ENCODE assay signal across 23 cellular contexts in the genomic region with DNA sequence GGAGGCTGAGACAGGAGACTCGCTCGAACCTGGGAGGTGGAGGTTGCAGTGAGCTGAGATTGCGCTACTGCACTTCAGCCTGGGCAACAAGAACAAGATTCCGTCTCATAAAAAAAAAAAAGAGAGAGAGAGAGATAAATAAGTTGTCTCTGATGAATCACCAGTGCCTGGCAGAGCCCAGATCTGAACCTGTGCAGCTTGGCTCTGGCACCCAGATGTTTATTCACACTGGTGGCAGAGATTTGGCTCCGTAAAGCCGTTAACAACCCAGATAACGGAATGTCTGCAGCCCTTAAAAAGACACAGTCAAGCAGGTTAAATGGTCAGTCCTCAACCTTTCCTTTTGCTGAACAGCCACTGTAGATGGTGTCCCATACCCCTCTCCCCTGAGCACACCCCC. TPM values are rescaled to one million over a fixed set of nuclear protein-coding genes. Genes with fewer than 3 reads are reported as not detected.
DNase-seq lines count a peak whose midpoint lies in the region; ATAC-seq, FAIRE-seq and TF ChIP-seq lines count a peak whose summit lies in the region.
"Had no signal": no experiment of that assay in that cellular context is flagged by ENCODE, and none has a peak within 500 bp of the region (broad histone marks: within the 10 kb centered on the region; RNA-seq: fewer than 3 reads in every experiment).

No MANE protein-coding gene starts in this region.

- BruUV-seq in IMR-90 (replicated peaks; lab: Mats Ljungman, UMichigan), result no TSS peak

- no peaks in the 10 kb centered on the region for H3K27me3 ChIP-seq in IMR-90 (ENCODE audit: control insufficient read depth, insufficient read depth, low read length)
- no peaks in the 10 kb centered on the region for H3K27me3 ChIP-seq in H1 (replicated peaks in 1 of 4; ENCODE audit: control insufficient read depth in 3 of 4, extremely low read depth in 1 of 4, insufficient read depth in 3 of 4, low read length in 3 of 4)
- H3K27me3 ChIP-seq: BLaER1 had no signal

- H2AK5ac ChIP-seq in IMR-90 (ENCODE audit: low read depth, low read length) (peak overlapping the region; percentile 69; the same call in 1 of the 2 replicates), H1 (ENCODE audit: low read depth, low read length) (no peak overlapping the region)

- H2BK20ac ChIP-seq in IMR-90 (ENCODE audit: low read depth, low read length), result no peak overlapping the region
- H2BK20ac ChIP-seq in H1 (ENCODE audit: low read length), result no peak overlapping the region

- H4K8ac ChIP-seq in IMR-90 (ENCODE audit: low read depth in 2 of 2, low read length in 2 of 2), result no peak overlapping the region
- H4K8ac ChIP-seq in H1 (ENCODE audit: extremely low read depth, insufficient read depth, low read length), result no peak overlapping the region

- no peak overlapping the region for H2BK15ac ChIP-seq in IMR-90 (ENCODE audit: low read depth, low read length)
- H2BK15ac ChIP-seq in H1 (ENCODE audit: low read length), result no peak overlapping the region

- no peaks in the 10 kb centered on the region; the same call in 1 of the 2 replicates for H3K4me1 ChIP-seq in IMR-90 (ENCODE audit: control insufficient read depth, insufficient read depth, low read length)
- H3K4me1 ChIP-seq in H1 (replicated peaks in 1 of 4; ENCODE audit: control insufficient read depth in 3 of 4, insufficient read depth in 4 of 4, low read length in 3 of 4), result no peaks in the 10 kb centered on the region
- H3K4me1 ChIP-seq: BLaER1 had no signal

- TF ChIP-seq CTCF in IMR-90 (conservative IDR thresholded peaks at IDR 0.05; ENCODE audit: low read depth, low read length), result no peak
- TF ChIP-seq CTCF in H1 (IDR thresholded peaks at IDR 0.05; ENCODE audit: control extremely low read depth in 1 of 3, insufficient read depth in 1 of 3, low read depth in 1 of 3, low read length in 3 of 3), result no peak

- DNase-seq in DMS53 (lab: John Stamatoyannopoulos, UW) (peak; percentile 26), DMS53 treated with DMSO at 0.1 percent for 48 hours (lab: John Stamatoyannopoulos, UW; ENCODE audit: unreplicated experiment) (no peak), IMR-90 (no peak), H1 (ENCODE audit: low read depth in 1 of 2, low spot score in 2 of 2) (no peak), posterior vena cava (ENCODE audit: low spot score) (peak; percentile 14), SIG-M5 treated with dmso at 0.1 percent for 504 hours (lab: John Stamatoyannopoulos, UW; ENCODE audit: unreplicated experiment) (no peak)
- no peak for DNase-seq in activated CD4-positive, CD25-positive, alpha-beta regulatory T cell (lab: John Stamatoyannopoulos, UW)
- DNase-seq: CD8-positive, alpha-beta T cell; DND-41; H9; MV-4-11; NCI-H1417 treated with DMSO at 0.1 percent for 48 hours; NCI-H2081 treated with DMSO at 0.1 percent for 48 hours; NCI-H510A treated with DMSO at 0.1 percent for 48 hours; SHP77 had no signal

- no peak overlapping the region; the same call in 1 of the 2 replicates for H2BK120ac ChIP-seq in IMR-90 (ENCODE audit: low read depth, low read length)
- no peak overlapping the region for H2BK120ac ChIP-seq in H1 (replicated peaks; ENCODE audit: low read depth, low read length)

- H3K4me3 ChIP-seq in IMR-90 (ENCODE audit: insufficient read depth, low read depth, low read length), result no peak overlapping the region
- no peak overlapping the region for H3K4me3 ChIP-seq in H1 (ENCODE audit: extremely low read depth in 1 of 4, insufficient read depth in 2 of 4, low read depth in 3 of 4, low read length in 4 of 4)
- H3K4me3 ChIP-seq: BLaER1 had no signal

- H4K5ac ChIP-seq in IMR-90 (ENCODE audit: low read depth, low read length), result no peak overlapping the region
- H4K5ac ChIP-seq in H1 (ENCODE audit: insufficient read length, low read depth, low read length), result no peak overlapping the region

- POLR2A ChIA-PET in IMR-90 (lab: Charles Lee; ENCODE audit: unreplicated experiment), result no interaction called here
- POLR2A ChIA-PET in H1 (lab: Charles Lee; ENCODE audit: partially characterized antibody), result no interaction called here

- H4K91ac ChIP-seq in IMR-90 (ENCODE audit: insufficient read depth, low read depth, low read length) (no peak overlapping the region), H1 (replicated peaks; ENCODE audit: insufficient read length, low read length) (peak overlapping the region; percentile 47)

- H3K79me2 ChIP-seq in H1 (ENCODE audit: control insufficient read depth in 1 of 2, insufficient read depth in 2 of 2, low read length in 2 of 2), result no peaks in the 10 kb centered on the region

- no peaks in the 10 kb centered on the region for H3K9me1 ChIP-seq in IMR-90 (ENCODE audit: insufficient read depth, low read length)

- H3K23me2 ChIP-seq in H1 (ENCODE audit: low read depth, low read length), result no peaks in the 10 kb centered on the region

- no peak for TF ChIP-seq POLR2A in IMR-90 (IDR thresholded peaks at IDR 0.05; ENCODE audit: low read depth, low read length)
- TF ChIP-seq POLR2A in H1 (IDR thresholded peaks at IDR 0.05; ENCODE audit: control extremely low read depth in 1 of 2, low read depth in 2 of 2, low read length in 2 of 2), result no peak

- ATAC-seq in IMR-90 (ENCODE audit: low read depth) (no peak), GM21381 (IDR thresholded peaks at IDR 0.05; ENCODE audit: unreplicated experiment) (no peak)
- ATAC-seq: CD8-positive, alpha-beta T cell; Panc1 had no signal

- H3K9me3 ChIP-seq in IMR-90 (ENCODE audit: control insufficient read depth, insufficient read depth, low read length) (peaks cover 3% of the 10 kb centered on the region; the same call in 1 of the 2 replicates), H1 (ENCODE audit: insufficient read depth in 2 of 2, low read depth in 1 of 2, low read length in 1 of 2) (no peaks in the 10 kb centered on the region; a peak in 1 of 4 replicates)
- H3K9me3 ChIP-seq: BLaER1 had no signal

- no peaks in the 10 kb centered on the region for H3K36me3 ChIP-seq in IMR-90 (ENCODE audit: control insufficient read depth, insufficient read depth, low read length)
- H3K36me3 ChIP-seq in H1 (ENCODE audit: control insufficient read depth in 2 of 4, insufficient read depth in 4 of 4, low read length in 3 of 4), result no peaks in the 10 kb centered on the region
- H3K36me3 ChIP-seq: BLaER1 had no signal

- H3K56ac ChIP-seq in IMR-90 (ENCODE audit: extremely low read depth, insufficient read depth, low read length), result no peak overlapping the region
- no peak overlapping the region for H3K56ac ChIP-seq in H1 (replicated peaks; ENCODE audit: insufficient read length, low read depth, low read length)

- no peak for TF ChIP-seq RAD21 in IMR-90 (IDR thresholded peaks at IDR 0.05; ENCODE audit: low read length)
- no peak for TF ChIP-seq RAD21 in H1 (IDR thresholded peaks at IDR 0.05 in 1 of 2, conservative IDR thresholded peaks at IDR 0.05 in 1 of 2; ENCODE audit: low read depth in 2 of 2, low read length in 2 of 2)

- in situ Hi-C loops in IMR-90 (cut with MboI; ENCODE audit: low sequenced_read_pairs), result no loop called here

- H3K27ac ChIP-seq in IMR-90 (ENCODE audit: insufficient read depth, low read length), result no peak overlapping the region
- no peak overlapping the region for H3K27ac ChIP-seq in H1 (ENCODE audit: low read depth, low read length)
- H3K27ac ChIP-seq: 22Rv1, BLaER1, HL-60 had no signal

- H3K9ac ChIP-seq in IMR-90 (ENCODE audit: low read depth, low read length), result no peak overlapping the region
- no peak overlapping the region for H3K9ac ChIP-seq in H1 (replicated peaks in 1 of 4; ENCODE audit: extremely low read depth in 1 of 4, low read depth in 3 of 4, low read length in 3 of 4)
- H3K9ac ChIP-seq: BLaER1 had no signal

- H3K79me1 ChIP-seq in IMR-90 (ENCODE audit: low read depth in 1 of 2, low read length in 2 of 2), result no peaks in the 10 kb centered on the region
- H3K79me1 ChIP-seq in H1 (ENCODE audit: low read depth, low read length), result no peaks in the 10 kb centered on the region

- no peak overlapping the region for H3K4me2 ChIP-seq in IMR-90 (ENCODE audit: low read depth, low read length)
- no peak overlapping the region for H3K4me2 ChIP-seq in H1 (ENCODE audit: insufficient read depth in 1 of 2, low read depth in 2 of 2, low read length in 2 of 2)
- H3K4me2 ChIP-seq: BLaER1 had no signal

- no peak overlapping the region for H3K14ac ChIP-seq in IMR-90 (replicated peaks; ENCODE audit: low read depth, low read length)
- no peak overlapping the region for H3K14ac ChIP-seq in H1 (ENCODE audit: insufficient read length)

- peak overlapping the region; percentile 23; the same call in 1 of the 2 replicates for H3K4ac ChIP-seq in IMR-90 (ENCODE audit: low read depth, low read length)
- H3K4ac ChIP-seq in H1 (replicated peaks; ENCODE audit: insufficient read length, low read depth, low read length), result no peak overlapping the region

- dilution Hi-C loops in IMR-90 (cut with HindIII; ENCODE audit: low sequenced_read_pairs, unreplicated experiment), result no loop called here

- no peak for FAIRE-seq in H1 (lab: Jason Lieb, UNC)
- FAIRE-seq: D721Med, G401.6, HTR-8/SVneo had no signal

- WGBS in IMR-90 (ENCODE audit: extremely low coverage in 2 of 2, insufficient read length in 1 of 2), 2 experiments, result 82% methylated on average over 2 of the region's 7 CpGs; no CpG with 5 or more reads in 1 of the 2 experiments
- WGBS in H1 (ENCODE audit: extremely low coverage in 1 of 2, insufficient coverage in 1 of 2, insufficient read length in 1 of 2, insufficient replicate concordance in 2 of 2, low coverage in 1 of 2, low lambda C conversion rate in 2 of 2, missing lambda C conversion rate in 1 of 2), 2 experiments, result 98% methylated on average over 6 of the region's 7 CpGs; no CpG with 5 or more reads in 1 of the 2 experiments

- no peak overlapping the region for H2BK5ac ChIP-seq in IMR-90 (ENCODE audit: low read depth, low read length, poor library complexity, severe bottlenecking)
- no peak overlapping the region for H2BK5ac ChIP-seq in H1 (ENCODE audit: low read depth, low read length)

- H4K20me1 ChIP-seq in IMR-90 (ENCODE audit: insufficient read depth, low read length) (no peaks in the 10 kb centered on the region), H1 (replicated peaks in 1 of 2; ENCODE audit: control insufficient read depth in 1 of 2, insufficient read depth in 2 of 2, low read length in 2 of 2) (no peaks in the 10 kb centered on the region)
- H4K20me1 ChIP-seq: BLaER1 had no signal

- H2BK12ac ChIP-seq in H1 (ENCODE audit: low read depth, low read length), result no peak overlapping the region

- intact Hi-C loops in IMR-90 (cut with micrococcal nuclease) (no loop called here), posterior vena cava (cut with DNase I) (no loop called here)

- H3K23ac ChIP-seq in IMR-90 (ENCODE audit: low read depth, low read length) (no peak overlapping the region), H1 (ENCODE audit: insufficient read length) (no peak overlapping the region)

- no peak overlapping the region for H3K18ac ChIP-seq in IMR-90 (ENCODE audit: low read depth, low read length)
- no peak overlapping the region for H3K18ac ChIP-seq in H1 (ENCODE audit: extremely low read depth, low read length)

- no peak for TF ChIP-seq EP300 in H1 (IDR thresholded peaks at IDR 0.05; ENCODE audit: borderline replicate concordance in 1 of 2, low read depth in 2 of 2, low read length in 2 of 2)

- CTCF ChIA-PET in IMR-90 (lab: Yijun Ruan, JAX) (no interaction called here), H1 (lab: Charles Lee; ENCODE audit: partially characterized antibody) (interaction anchor here (1.4 kb wide), 1 partner anchor 162 kb away, joined by 3 read pairs; no protein-coding TSS in a partner anchor)

- peak overlapping the region; percentile 65 for H2AK9ac ChIP-seq in IMR-90 (replicated peaks; ENCODE audit: low read depth, low read length, poor library complexity)

- H2AFZ ChIP-seq in IMR-90 (replicated peaks; ENCODE audit: low read length, poor library complexity) (no peak overlapping the region), H1 (ENCODE audit: low read length) (no peak overlapping the region)

RNA-seq across cellular contexts. Expression of a gene that starts 33.5 kb away (rescaled TPM):
- 16.1 TPM in 2 replicates for total RNA-seq in IMR-90 (2012; rRNA removed)
- 17.2 and 19.2 TPM in 2 replicates for polyA plus RNA-seq in IMR-90 (2012; rRNA removed)
- polyA plus RNA-seq in IMR-90 (2012; cell fraction: cytosol; rRNA removed), result 13.9 and 18.0 TPM in 2 replicates
- polyA plus RNA-seq in IMR-90 (2012; cell fraction: nucleus; rRNA removed; ENCODE audit: low replicate concordance), result 10.7 and 13.6 TPM in 2 replicates
- 27.5 and 28.3 TPM in 2 replicates for total RNA-seq in H1 (2021; fragmentation: NEBNext Ultra II Directional; extraction: Animal tissue kit (Norgen Biotek cat#: 25700))
- 16.4 and 22.9 TPM in 2 replicates for polyA plus RNA-seq in H1 (2011; rRNA removed)
- polyA plus RNA-seq in H1 (2011; cell fraction: cytosol; rRNA removed), result 18.9 TPM
- polyA plus RNA-seq in H1 (2011; cell fraction: nucleus; rRNA removed), result 17.0 TPM
- 18.5 to 21.0 TPM (median 20.5 TPM) in 4 replicates for polyA plus RNA-seq in H1 (2012, experiment 1 of 2)
- 16.6 TPM for polyA plus RNA-seq in H1 (2012, experiment 2 of 2)
- polyA plus RNA-seq in H1 (2013, experiment 1 of 2), result 11.5 TPM
- 11.9 TPM for polyA plus RNA-seq in H1 (2013, experiment 2 of 2)
- polyA minus RNA-seq in H1 (2011; rRNA and poly(A)+ RNA removed), result 46.1 and 52.6 TPM in 2 replicates
- polyA minus RNA-seq in H1 (2011; cell fraction: cytosol; rRNA and poly(A)+ RNA removed), result 24.7 TPM
- polyA minus RNA-seq in H1 (2011; cell fraction: nucleus; rRNA and poly(A)+ RNA removed), result 28.3 TPM
- 10 to 100 TPM; 18.2 to 21.1 TPM for total RNA-seq in posterior vena cava

Comparison
In these comparisons a context has a peak if more than half of its experiments do, and no peak if none do; other contexts are left out.
1. DNase-seq: peak in DMS53 (single experiment) and posterior vena cava (single experiment); none in DMS53 treated with DMSO at 0.1 percent for 48 hours (single experiment), IMR-90 (single experiment), H1 (0 of 2), SIG-M5 treated with dmso at 0.1 percent for 504 hours (single experiment) and activated CD4-positive, CD25-positive, alpha-beta regulatory T cell (0 of 4).